In the genomic region with DNA sequence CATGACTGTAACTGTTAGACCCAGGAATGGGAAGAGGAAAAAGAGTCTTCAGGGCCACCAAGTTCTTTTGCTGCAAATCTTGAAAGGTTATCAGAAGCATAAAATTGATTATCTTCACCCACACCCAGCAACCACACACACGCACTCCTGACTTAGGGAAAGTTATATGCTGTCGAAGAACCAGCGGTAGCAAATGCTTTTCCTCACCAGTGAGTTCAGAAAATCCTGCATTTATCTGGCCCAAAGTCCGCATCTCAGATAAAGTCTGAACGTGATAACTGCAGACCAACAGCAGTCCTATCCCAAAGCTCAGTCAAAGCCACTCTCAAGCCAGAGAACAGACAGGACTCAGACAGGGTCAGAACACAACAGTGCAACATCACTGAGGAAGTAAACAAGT, we compare ENCODE assay signal across 7 cellular contexts.
"Had no signal": no experiment of that assay in that cellular context is flagged by ENCODE, and none has a peak within 500 bp of the region (broad histone marks: within the 10 kb centered on the region; RNA-seq: fewer than 3 reads in every experiment).

No MANE protein-coding gene starts in this region.

- H3K4me3 Mint-ChIP-seq: GM23338, H9 had no signal

- H2AFZ ChIP-seq: GM23338 had no signal

- H3K27ac Mint-ChIP-seq: GM23338, H9 had no signal

- DNase-seq: H9, HCEC 1CT, IMR-90 had no signal

- H3K4me2 ChIP-seq: GM23338 had no signal

- H3K9me3 Mint-ChIP-seq: GM23338, H9 had no signal

- H3K4me3 ChIP-seq: GM23338 had no signal

- FAIRE-seq: H1, H54, HTR-8/SVneo had no signal
